Comparison of ENCODE assay signal across 1 cellular context in the genomic region with DNA sequence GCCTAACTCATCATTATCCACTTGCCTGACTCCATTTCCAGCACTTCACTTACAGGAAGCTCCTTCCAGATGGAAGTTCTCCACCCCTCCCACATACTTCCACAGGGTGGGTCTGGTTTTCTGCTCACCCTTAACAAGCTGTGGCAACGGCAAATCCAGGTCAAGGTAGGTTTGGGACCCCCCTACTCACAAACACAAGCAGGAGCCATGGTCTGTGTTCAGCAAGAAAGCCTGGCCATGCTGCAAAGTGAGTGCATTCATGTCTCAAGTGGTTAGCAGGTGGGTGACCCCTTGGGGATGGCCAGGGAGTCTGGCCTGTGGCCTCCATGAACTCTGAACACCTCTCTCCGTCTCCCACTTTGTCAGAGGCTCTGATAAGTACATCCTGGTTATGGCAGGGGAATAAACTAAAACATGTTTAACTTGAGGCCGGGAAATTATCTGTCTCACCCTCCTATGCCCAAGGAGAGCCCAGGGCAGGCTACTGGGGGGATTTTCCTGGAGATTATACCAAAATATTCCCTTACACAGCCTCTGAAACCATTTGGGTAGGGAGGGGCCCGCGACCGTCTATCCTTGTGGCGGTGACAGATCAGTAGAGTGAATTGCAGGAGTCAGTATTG.
TF ChIP-seq lines count a peak whose summit lies in the region.

No MANE protein-coding gene starts in this region.

TF ChIP-seq in HepG2, 621 proteins besides CTCF, POLR2A, EP300 and RAD21:
- TF ChIP-seq, protein P1, sequence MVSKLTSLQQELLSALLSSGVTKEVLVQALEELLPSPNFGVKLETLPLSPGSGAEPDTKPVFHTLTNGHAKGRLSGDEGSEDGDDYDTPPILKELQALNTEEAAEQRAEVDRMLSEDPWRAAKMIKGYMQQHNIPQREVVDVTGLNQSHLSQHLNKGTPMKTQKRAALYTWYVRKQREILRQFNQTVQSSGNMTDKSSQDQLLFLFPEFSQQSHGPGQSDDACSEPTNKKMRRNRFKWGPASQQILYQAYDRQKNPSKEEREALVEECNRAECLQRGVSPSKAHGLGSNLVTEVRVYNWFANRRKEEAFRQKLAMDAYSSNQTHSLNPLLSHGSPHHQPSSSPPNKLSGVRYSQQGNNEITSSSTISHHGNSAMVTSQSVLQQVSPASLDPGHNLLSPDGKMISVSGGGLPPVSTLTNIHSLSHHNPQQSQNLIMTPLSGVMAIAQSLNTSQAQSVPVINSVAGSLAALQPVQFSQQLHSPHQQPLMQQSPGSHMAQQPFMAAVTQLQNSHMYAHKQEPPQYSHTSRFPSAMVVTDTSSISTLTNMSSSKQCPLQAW (CRISPR knock-in tag; IDR thresholded peaks at IDR 0.05) = peak; percentile 26; the same call in 1 of the 2 replicates
- TF ChIP-seq ZNF501 (CRISPR knock-in tag; IDR thresholded peaks at IDR 0.05) (peak; percentile 60; the same call in 1 of the 2 replicates), KMT2A (CRISPR knock-in tag; IDR thresholded peaks at IDR 0.05) (0 out of 2 replicates have a peak, but pooled peaks have one; percentile 3), ZKSCAN5 (CRISPR knock-in tag; IDR thresholded peaks at IDR 0.05) (no peak), ZNF235 (CRISPR knock-in tag; IDR thresholded peaks at IDR 0.05; ENCODE audit: borderline replicate concordance) (no peak), REL (CRISPR knock-in tag; conservative IDR thresholded peaks at IDR 0.05) (0 out of 2 replicates have a peak, but pooled peaks have one; percentile 40)
- TF ChIP-seq, protein P2, sequence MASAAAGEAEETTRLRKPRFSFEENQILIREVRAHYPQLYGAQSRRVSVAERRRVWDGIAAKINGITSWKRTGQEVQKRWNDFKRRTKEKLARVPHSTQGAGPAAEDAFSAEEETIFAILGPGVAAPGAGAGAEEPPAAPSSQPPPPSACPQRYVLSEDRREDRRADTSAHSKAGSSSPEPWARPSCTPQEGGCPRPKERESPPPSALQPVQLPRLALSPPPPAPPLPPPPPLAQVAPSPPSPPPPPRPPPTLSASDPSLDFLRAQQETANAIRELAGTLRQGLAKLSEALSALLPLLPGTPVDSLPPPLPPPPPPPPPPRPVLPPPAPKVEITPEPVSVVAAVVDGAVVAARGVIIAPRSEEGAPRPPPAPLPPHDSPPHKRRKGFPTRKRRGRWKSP (CRISPR knock-in tag; IDR thresholded peaks at IDR 0.05) = 0 out of 2 replicates have a peak, but pooled peaks have one; percentile 17
